Comparison of ENCODE assay signal across 20 cellular contexts in the genomic region with DNA sequence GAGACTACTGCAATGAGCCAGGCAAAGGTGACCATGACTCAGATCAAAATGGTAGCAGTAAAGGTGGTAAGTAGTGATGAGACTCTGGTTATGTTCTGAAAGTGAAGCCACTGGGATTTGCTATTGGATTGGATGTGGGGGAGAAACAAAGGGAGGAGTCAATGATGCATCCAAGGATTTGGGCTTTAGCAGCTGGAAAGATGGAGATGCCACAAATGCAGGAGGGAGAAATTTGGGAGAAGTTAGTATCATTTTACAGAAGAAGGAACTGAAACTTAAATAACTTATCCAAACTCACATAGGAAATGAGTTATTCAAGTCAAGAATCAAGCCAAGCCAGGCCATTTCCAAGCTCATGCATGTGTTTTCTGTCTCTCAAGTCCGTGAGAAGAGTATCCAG.
"Had no signal": no experiment of that assay in that cellular context is flagged by ENCODE, and none has a peak within 500 bp of the region (broad histone marks: within the 10 kb centered on the region; RNA-seq: fewer than 3 reads in every experiment).

No MANE protein-coding gene starts in this region.

- ATAC-seq: activated T-cell treated with anti-CD3 and anti-CD28 coated beads, Interleukin-2, amount 50 U/mL, for 4 hours; body of pancreas; heart right ventricle; left colon; mucosa of descending colon; sciatic nerve; stimulated activated naive B cell treated with anti-CD40 and anti-IgM and Interleukin-4, amounts not matched to agents 10 μg/mL and 1 μg/mL and 100 μg/mL, for 72 hours; WTC11 had no signal

- H3K4me3 Mint-ChIP-seq: activated T-cell treated with anti-CD3 and anti-CD28 coated beads, Interleukin-2, amount 50 U/mL, for 4 hours; dendritic cell treated with granulocyte-macrophage colony-stimulating factor and Interleukin-4, amounts not matched to agents 40 ng/mL and 50 ng/mL, for 4 days; neural crest cell; stimulated activated naive B cell treated with anti-CD40 and anti-IgM and Interleukin-4, amounts not matched to agents 10 μg/mL and 1 μg/mL and 100 μg/mL, for 72 hours; WTC11 had no signal

- H3K9me3 ChIP-seq: body of pancreas, heart right ventricle, mucosa of descending colon, transverse colon had no signal

- H3K27ac ChIP-seq: body of pancreas, cardiac muscle cell, heart right ventricle, transverse colon had no signal

- DNase-seq: activated CD4-positive, alpha-beta T cell treated with anti-CD3 and anti-CD28 coated beads, Interleukin-2, amount 50 U/mL, for 48 hours; activated CD8-positive, alpha-beta memory T cell treated with anti-CD3 and anti-CD28 coated beads, Interleukin-2, amount 50 U/mL, for 48 hours; activated naive CD4-positive, alpha-beta T cell treated with Interleukin-2 at 50 U/mL for 16 hours; activated T-cell treated with anti-CD3 and anti-CD28 coated beads, Interleukin-2, amount 50 U/mL, for 4 hours; anterior cingulate cortex; body of pancreas; effector CD4-positive, alpha-beta T cell; heart right ventricle; left colon; mesenchymal stem cell; mucosa of descending colon; occipital lobe; small intestine; stimulated activated naive B cell treated with anti-CD40 and anti-IgM and Interleukin-4, amounts not matched to agents 10 μg/mL and 1 μg/mL and 100 μg/mL, for 72 hours; transverse colon had no signal

- H3K27me3 Mint-ChIP-seq: stimulated activated naive B cell treated with anti-CD40 and anti-IgM and Interleukin-4, amounts not matched to agents 10 μg/mL and 1 μg/mL and 100 μg/mL, for 72 hours had no signal

- H3K36me3 ChIP-seq: cardiac muscle cell, heart right ventricle, transverse colon had no signal

- H3K9me3 Mint-ChIP-seq: dendritic cell treated with granulocyte-macrophage colony-stimulating factor and Interleukin-4, amounts not matched to agents 40 ng/mL and 50 ng/mL, for 4 days; stimulated activated naive B cell treated with anti-CD40 and anti-IgM and Interleukin-4, amounts not matched to agents 10 μg/mL and 1 μg/mL and 100 μg/mL, for 72 hours; WTC11 had no signal

- H3K4me3 ChIP-seq: body of pancreas, cardiac muscle cell, heart right ventricle, mucosa of descending colon, transverse colon had no signal

- H3K27me3 ChIP-seq: body of pancreas, cardiac muscle cell, heart right ventricle, transverse colon had no signal

- H3K36me3 Mint-ChIP-seq: stimulated activated naive B cell treated with anti-CD40 and anti-IgM and Interleukin-4, amounts not matched to agents 10 μg/mL and 1 μg/mL and 100 μg/mL, for 72 hours; WTC11 had no signal

- H3K27ac Mint-ChIP-seq: dendritic cell treated with granulocyte-macrophage colony-stimulating factor and Interleukin-4, amounts not matched to agents 40 ng/mL and 50 ng/mL, for 4 days; WTC11 had no signal
